ENCODE assay signal across 8 cellular contexts in genomic region chr19:35673121-35673804, GRCh38. TPM values are rescaled to one million over a fixed set of nuclear protein-coding genes. Genes with fewer than 3 reads are reported as not detected.
DNase-seq lines count a peak whose midpoint lies in the region; ATAC-seq and TF ChIP-seq lines count a peak whose summit lies in the region.

No MANE protein-coding gene starts in this region.

- H2AFZ ChIP-seq in PC-9: peak overlapping the region; percentile 72; the same call in 1 of the 2 replicates

- H3K79me2 ChIP-seq in PC-9 (ENCODE audit: low read depth): no peaks in the 10 kb centered on the region

- H3K4me3 Mint-ChIP-seq in activated naive CD8-positive, alpha-beta T cell treated with anti-CD3 and anti-CD28 coated beads for 36 hours: peak overlapping the region; percentile 75

- in situ Hi-C loops in GM13977 (cut with MboI; ENCODE audit: low pct_unique_long_range_greater_than_20kb, low sequenced_read_pairs, unreplicated experiment): no loop called here

- H3K4me1 Mint-ChIP-seq in activated naive CD8-positive, alpha-beta T cell treated with anti-CD3 and anti-CD28 coated beads for 36 hours: peaks cover 6% of the 10 kb centered on the region

- peak overlapping the region; percentile 43; the same call in 1 of the 2 replicates for H3K4me3 ChIP-seq in PC-9

- peaks cover 6% of the 10 kb centered on the region; the same call in 1 of the 2 replicates for H3F3A ChIP-seq in PC-9 (ENCODE audit: insufficient read depth, low read depth)

- H3K27me3 Mint-ChIP-seq in activated naive CD8-positive, alpha-beta T cell treated with anti-CD3 and anti-CD28 coated beads for 36 hours: peaks cover 46% of the 10 kb centered on the region

- peaks cover 19% of the 10 kb centered on the region for H3K27me3 ChIP-seq in PC-9 (ENCODE audit: insufficient read depth, low read depth)

- no peaks in the 10 kb centered on the region for H3K36me3 ChIP-seq in PC-9 (ENCODE audit: low read depth)

- H3K4me2 ChIP-seq in PC-9: peak overlapping the region; percentile 79

- TF ChIP-seq CTCF in GM13977 (IDR thresholded peaks at IDR 0.05; ENCODE audit: extremely low read depth, insufficient read depth, missing control alignments): no peak
- TF ChIP-seq CTCF in PC-9 (conservative IDR thresholded peaks at IDR 0.05): no peak

- H3K27ac Mint-ChIP-seq in activated naive CD8-positive, alpha-beta T cell treated with anti-CD3 and anti-CD28 coated beads for 36 hours: peak overlapping the region; percentile 16

- no peaks in the 10 kb centered on the region for H3K9me3 ChIP-seq in PC-9 (ENCODE audit: insufficient read depth, low read depth)

- POLR2A ChIA-PET in PC-9 (lab: Charles Lee; ENCODE audit: unreplicated experiment): interaction anchor here (0.6 to 0.7 kb wide), 4 partner anchors 11 to 246 kb away, joined by 3 to 5 read pairs (median 4); no protein-coding TSS in a partner anchor

- H3K27ac ChIP-seq in PC-9 (no peak overlapping the region), substantia nigra (ENCODE audit: low read depth, low read length, poor library complexity, severe bottlenecking) (no peak overlapping the region)

- intact Hi-C loops in PC-9 (cut with micrococcal nuclease; ENCODE audit: unreplicated experiment): no loop called here

- no peaks in the 10 kb centered on the region for H3K9me2 ChIP-seq in PC-9 (ENCODE audit: insufficient read depth)

- H3K4me1 ChIP-seq in PC-9 (replicated peaks; ENCODE audit: insufficient read depth): peaks cover 6% of the 10 kb centered on the region; the same call in 1 of the 2 replicates

- no peaks in the 10 kb centered on the region for H3K9me3 Mint-ChIP-seq in activated naive CD8-positive, alpha-beta T cell treated with anti-CD3 and anti-CD28 coated beads for 36 hours

- BruUV-seq in PC-9 (replicated peaks; lab: Mats Ljungman, UMichigan): no TSS peak

- CTCF ChIA-PET in PC-9 (lab: Charles Lee): interaction anchor here (0.6 to 1.0 kb wide), 4 partner anchors 9 to 1441 kb away, joined by 3 to 7 read pairs (median 4); no protein-coding TSS in a partner anchor

- no peaks in the 10 kb centered on the region for H3K36me3 Mint-ChIP-seq in activated naive CD8-positive, alpha-beta T cell treated with anti-CD3 and anti-CD28 coated beads for 36 hours

- H4K20me1 ChIP-seq in PC-9 (ENCODE audit: insufficient read depth): no peaks in the 10 kb centered on the region

- no peak for ATAC-seq in GM21717 (IDR thresholded peaks at IDR 0.05; ENCODE audit: unreplicated experiment)

- DNase-seq in GM13977 (ENCODE audit: low spot score): peak; percentile 78
- peak in 1 of 2 experiments; percentile 59 for DNase-seq in PC-9
- peak; percentile 58 for DNase-seq in activated naive CD8-positive, alpha-beta T cell treated with anti-CD3 and anti-CD28 coated beads for 36 hours
- DNase-seq in hepatic stellate cell (ENCODE audit: low spot score): peak; percentile 92
- DNase-seq in stimulated activated CD4-positive, alpha-beta T cell treated with anti-CD3 and anti-CD28 coated beads, Interleukin-15, amount 100 ng/mL, for 48 hours (ENCODE audit: low read depth in 2 of 2): peak; percentile 45 to 56
- DNase-seq in GM19240 (ENCODE audit: insufficient read length, low spot score): no peak
- no peak for DNase-seq in substantia nigra (lab: John Stamatoyannopoulos, UW)

RNA-seq across cellular contexts. Expression of gene UPK1A, which starts 6.9 kb away (rescaled TPM):
- 0.65 and 1.6 TPM in 2 replicates for total RNA-seq in PC-9 (2021)
- total RNA-seq in activated naive CD8-positive, alpha-beta T cell treated with anti-CD3 and anti-CD28 coated beads for 36 hours: 1 to 10 TPM; 1.6 to 1.8 TPM

RNA-seq across cellular contexts. Expression of gene COX6B1, which starts 25.1 kb away (rescaled TPM):
- 441 and 489 TPM in 2 replicates for total RNA-seq in PC-9 (2021)
- total RNA-seq in activated naive CD8-positive, alpha-beta T cell treated with anti-CD3 and anti-CD28 coated beads for 36 hours: 100 to 1,000 TPM; 414 to 433 TPM

RNA-seq across cellular contexts. Expression of gene ZBTB32, which starts 31.1 kb away (rescaled TPM):
- not detected in 2 replicates for total RNA-seq in PC-9 (2021)
- 100 to 1,000 TPM; 220 to 238 TPM for total RNA-seq in activated naive CD8-positive, alpha-beta T cell treated with anti-CD3 and anti-CD28 coated beads for 36 hours

RNA-seq across cellular contexts. Expression of gene ETV2, which starts 31.7 kb away (rescaled TPM):
- 1.8 and 2.1 TPM in 2 replicates for total RNA-seq in PC-9 (2021)
- total RNA-seq in activated naive CD8-positive, alpha-beta T cell treated with anti-CD3 and anti-CD28 coated beads for 36 hours: 1 to 10 TPM; 1.5 to 2.3 TPM

RNA-seq across cellular contexts. Expression of gene RBM42, which starts 44.4 kb away (rescaled TPM):
- 110 and 153 TPM in 2 replicates for total RNA-seq in PC-9 (2021)
- total RNA-seq in activated naive CD8-positive, alpha-beta T cell treated with anti-CD3 and anti-CD28 coated beads for 36 hours: 10 to 100 TPM; 91.7 to 99.1 TPM

Comparison
In these comparisons a context has a peak if more than half of its experiments do, and no peak if none do; other contexts are left out.
1. DNase-seq: peak in GM13977 (single experiment), activated naive CD8-positive, alpha-beta T cell treated with anti-CD3 and anti-CD28 coated beads for 36 hours (single experiment), hepatic stellate cell (single experiment) and stimulated activated CD4-positive, alpha-beta T cell treated with anti-CD3 and anti-CD28 coated beads, Interleukin-15, amount 100 ng/mL, for 48 hours (2 of 2); none in GM19240 (single experiment) and substantia nigra (0 of 49).
2. RNA of gene ZBTB32, which starts 31.1 kb away (total RNA-seq): 220 to 238 TPM in activated naive CD8-positive, alpha-beta T cell treated with anti-CD3 and anti-CD28 coated beads for 36 hours; not detected in PC-9; every median in the first group is over 100 times any median in the second.